Comparison of ENCODE assay signal across 8 cellular contexts in genomic region chr2:32165027-32165347, GRCh38. TPM values are rescaled to one million over a fixed set of nuclear protein-coding genes. Genes with fewer than 3 reads are reported as not detected.
DNase-seq lines count a peak whose midpoint lies in the region; ATAC-seq, FAIRE-seq and TF ChIP-seq lines count a peak whose summit lies in the region.
"Not testable (repeated sequence)": the region's sequence is repeated elsewhere in the genome, so short reads cannot be mapped to it uniquely, and the experiment has no call there.

No MANE protein-coding gene starts in this region.

- H3K23me2 ChIP-seq in H1 (ENCODE audit: low read depth, low read length), result not testable (repeated sequence)

- not testable (repeated sequence) for FAIRE-seq in H1 (lab: Jason Lieb, UNC)

- not testable (repeated sequence) for H2AFZ ChIP-seq in H1 (ENCODE audit: low read length)
- H2AFZ ChIP-seq in neural progenitor cell (replicated peaks), result peak overlapping the region; percentile 86

- not testable (repeated sequence) for H3K4me1 ChIP-seq in H1 (replicated peaks in 1 of 4; ENCODE audit: control insufficient read depth in 3 of 4, insufficient read depth in 4 of 4, low read length in 3 of 4); testis
- peaks cover 12% of the 10 kb centered on the region for H3K4me1 ChIP-seq in neural progenitor cell

- TF ChIP-seq RAD21 in H1 (IDR thresholded peaks at IDR 0.05 in 1 of 2, conservative IDR thresholded peaks at IDR 0.05 in 1 of 2; ENCODE audit: low read depth in 2 of 2, low read length in 2 of 2), result not testable (repeated sequence)

- peak; percentile 42 for DNase-seq in DMS53 (lab: John Stamatoyannopoulos, UW)
- DNase-seq in RPMI7951 (ENCODE audit: low read depth), result peak; percentile 8
- not testable (repeated sequence) for DNase-seq in activated naive CD4-positive, alpha-beta T cell treated with anti-CD3 and anti-CD28 coated beads, Interleukin-2, amount 50 U/mL, for 72 hours (ENCODE audit: low spot score in 2 of 2); H1 (ENCODE audit: low read depth in 1 of 2, low spot score in 2 of 2); neural progenitor cell (ENCODE audit: low spot score); testis

- H2BK12ac ChIP-seq in H1 (ENCODE audit: low read depth, low read length), result not testable (repeated sequence)

- TF ChIP-seq CTCF in H1 (IDR thresholded peaks at IDR 0.05; ENCODE audit: control extremely low read depth in 1 of 3, insufficient read depth in 1 of 3, low read depth in 1 of 3, low read length in 3 of 3); neural progenitor cell (IDR thresholded peaks at IDR 0.05); testis (IDR thresholded peaks at IDR 0.05): not testable (repeated sequence)

- peaks cover 24 to 32% of the 10 kb centered on the region in 2 donors for H3K36me3 Mint-ChIP-seq in activated naive CD4-positive, alpha-beta T cell treated with anti-CD3 and anti-CD28 coated beads, Interleukin-2, amount 50 U/mL, for 72 hours
- H3K36me3 Mint-ChIP-seq in neural progenitor cell, result not testable (repeated sequence)

- peaks cover 0 to 31% of the 10 kb centered on the region in 2 experiments; a peak in 2 of 4 replicates for H3K79me2 ChIP-seq in H1 (ENCODE audit: control insufficient read depth in 1 of 2, insufficient read depth in 2 of 2, low read length in 2 of 2)
- H3K79me2 ChIP-seq in neural progenitor cell (ENCODE audit: low read depth), result peaks cover 56% of the 10 kb centered on the region

- H3K4me3 ChIP-seq in H1 (ENCODE audit: extremely low read depth in 1 of 4, insufficient read depth in 2 of 4, low read depth in 3 of 4, low read length in 4 of 4) (peak overlapping the region; percentile 74 to 98 (median 94)), iPS-18c (ENCODE audit: insufficient read depth, low read depth, low read length) (peak overlapping the region; percentile 91; the same call in 1 of the 2 replicates), neural progenitor cell (peak overlapping the region; percentile 78), testis (peak overlapping the region; percentile 80 to 84)

- H4K20me1 ChIP-seq in H1 (replicated peaks in 1 of 2; ENCODE audit: control insufficient read depth in 1 of 2, insufficient read depth in 2 of 2, low read length in 2 of 2); neural progenitor cell (ENCODE audit: low read depth): not testable (repeated sequence)

- not testable (repeated sequence) for H2BK20ac ChIP-seq in H1 (ENCODE audit: low read length)

- CTCF ChIA-PET in H1 (lab: Charles Lee; ENCODE audit: partially characterized antibody), result interaction anchor here (1.3 kb wide), 1 partner anchor 210 kb away, joined by 3 read pairs; no protein-coding TSS in a partner anchor

- H3K23ac ChIP-seq in H1 (ENCODE audit: insufficient read length), result not testable (repeated sequence)

- H4K5ac ChIP-seq in H1 (ENCODE audit: insufficient read length, low read depth, low read length), result not testable (repeated sequence)

- not testable (repeated sequence) for H4K8ac ChIP-seq in H1 (ENCODE audit: extremely low read depth, insufficient read depth, low read length)

- not testable (repeated sequence) for H3K56ac ChIP-seq in H1 (replicated peaks; ENCODE audit: insufficient read length, low read depth, low read length)

- H3K9ac ChIP-seq in H1 (replicated peaks in 1 of 4; ENCODE audit: extremely low read depth in 1 of 4, low read depth in 3 of 4, low read length in 3 of 4), result peak overlapping the region in 2 of 4 experiments; percentile 60 to 80; a peak in 4 of 7 replicates
- not testable (repeated sequence) for H3K9ac ChIP-seq in neural progenitor cell

- 10% methylated on average over 13 of the region's 13 CpGs; no CpG with 5 or more reads in 1 of the 2 experiments for WGBS in H1 (ENCODE audit: extremely low coverage in 1 of 2, insufficient coverage in 1 of 2, insufficient read length in 1 of 2, insufficient replicate concordance in 2 of 2, low coverage in 1 of 2, low lambda C conversion rate in 2 of 2, missing lambda C conversion rate in 1 of 2), 2 experiments
- WGBS in testis, 2 donors, result 4 to 5% methylated on average over 13 of the region's 13 CpGs

- peak; percentile 4 for ATAC-seq in HG03039 (IDR thresholded peaks at IDR 0.05; ENCODE audit: unreplicated experiment)
- peak; percentile 16 to 30 for ATAC-seq in activated naive CD4-positive, alpha-beta T cell treated with anti-CD3 and anti-CD28 coated beads, Interleukin-2, amount 50 U/mL, for 72 hours

- not testable (repeated sequence) for H3K4ac ChIP-seq in H1 (replicated peaks; ENCODE audit: insufficient read length, low read depth, low read length)

- not testable (repeated sequence) for H2BK5ac ChIP-seq in H1 (ENCODE audit: low read depth, low read length)

- not testable (repeated sequence) for H3K27ac ChIP-seq in H1 (ENCODE audit: low read depth, low read length); neural progenitor cell
- peak overlapping the region; percentile 75 to 81 for H3K27ac ChIP-seq in testis

- H3F3A ChIP-seq in neural progenitor cell (ENCODE audit: low read depth), result not testable (repeated sequence)

- H3K27me3 Mint-ChIP-seq in neural progenitor cell (ENCODE audit: insufficient read depth, low read depth), result not testable (repeated sequence)

- peak overlapping the region; percentile 99 for H3K27ac Mint-ChIP-seq in activated naive CD4-positive, alpha-beta T cell treated with anti-CD3 and anti-CD28 coated beads, Interleukin-2, amount 50 U/mL, for 72 hours
- peak overlapping the region; percentile 98 for H3K27ac Mint-ChIP-seq in neural progenitor cell

- not testable (repeated sequence) for TF ChIP-seq EP300 in H1 (IDR thresholded peaks at IDR 0.05; ENCODE audit: borderline replicate concordance in 1 of 2, low read depth in 2 of 2, low read length in 2 of 2)

- H3K4me1 Mint-ChIP-seq in neural progenitor cell, result peaks cover 19% of the 10 kb centered on the region

- not testable (repeated sequence) for H2BK120ac ChIP-seq in H1 (replicated peaks; ENCODE audit: low read depth, low read length)

- H3K14ac ChIP-seq in H1 (ENCODE audit: insufficient read length), result not testable (repeated sequence)

- TF ChIP-seq POLR2A in H1 (IDR thresholded peaks at IDR 0.05; ENCODE audit: control extremely low read depth in 1 of 2, low read depth in 2 of 2, low read length in 2 of 2); testis (IDR thresholded peaks at IDR 0.05): not testable (repeated sequence)

- peak overlapping the region; percentile 96 for H3K4me3 Mint-ChIP-seq in neural progenitor cell

- not testable (repeated sequence) for H3K27me3 ChIP-seq in H1 (replicated peaks in 1 of 4; ENCODE audit: control insufficient read depth in 3 of 4, extremely low read depth in 1 of 4, insufficient read depth in 3 of 4, low read length in 3 of 4); neural progenitor cell; testis

- H2AK5ac ChIP-seq in H1 (ENCODE audit: low read depth, low read length), result not testable (repeated sequence)

- not testable (repeated sequence) for H3K9me3 Mint-ChIP-seq in activated naive CD4-positive, alpha-beta T cell treated with anti-CD3 and anti-CD28 coated beads, Interleukin-2, amount 50 U/mL, for 72 hours; neural progenitor cell

- H3K79me1 ChIP-seq in H1 (ENCODE audit: low read depth, low read length), result not testable (repeated sequence)

- not testable (repeated sequence) for H3K18ac ChIP-seq in H1 (ENCODE audit: extremely low read depth, low read length)

- H2BK15ac ChIP-seq in H1 (ENCODE audit: low read length), result not testable (repeated sequence)

- not testable (repeated sequence) for H3K9me3 ChIP-seq in H1 (ENCODE audit: insufficient read depth in 2 of 2, low read depth in 1 of 2, low read length in 1 of 2); iPS-18c (ENCODE audit: control insufficient read depth, insufficient read depth, low read length); neural progenitor cell (ENCODE audit: low read depth); testis

- H4K91ac ChIP-seq in H1 (replicated peaks; ENCODE audit: insufficient read length, low read length), result not testable (repeated sequence)

- H3K4me2 ChIP-seq in H1 (ENCODE audit: insufficient read depth in 1 of 2, low read depth in 2 of 2, low read length in 2 of 2) (peak overlapping the region; percentile 20 to 63), neural progenitor cell (peak overlapping the region; percentile 91)

- intact Hi-C loops in testis (cut with DNase I; ENCODE audit: low total_unique reads), result not testable (repeated sequence)

- POLR2A ChIA-PET in H1 (lab: Charles Lee; ENCODE audit: partially characterized antibody), result interaction anchor here (0.9 to 2.0 kb wide), 9 partner anchors 8 to 191 kb away, joined by 3 to 11 read pairs (median 7); partner anchors contain the start of gene DPY30

- H3K36me3 ChIP-seq in H1 (ENCODE audit: control insufficient read depth in 2 of 4, insufficient read depth in 4 of 4, low read length in 3 of 4); neural progenitor cell; testis (ENCODE audit: low read depth, missing control alignments): not testable (repeated sequence)

RNA-seq across cellular contexts. Expression of gene SLC30A6, which starts 0.7 kb away (rescaled TPM):
- total RNA-seq in RPMI7951 (2014; rRNA removed; shearing (Covaris generic)), result 28.8 and 34.1 TPM in 2 replicates
- total RNA-seq in activated naive CD4-positive, alpha-beta T cell treated with anti-CD3 and anti-CD28 coated beads, Interleukin-2, amount 50 U/mL, for 72 hours, result 10 to 100 TPM; 11.5 to 19.1 TPM
- total RNA-seq in H1 (2021; fragmentation: NEBNext Ultra II Directional; extraction: Animal tissue kit (Norgen Biotek cat#: 25700)), result 27.4 and 27.9 TPM in 2 replicates
- 10.9 and 16.5 TPM in 2 replicates for polyA plus RNA-seq in H1 (2011; rRNA removed)
- 18.1 TPM for polyA plus RNA-seq in H1 (2011; cell fraction: cytosol; rRNA removed)
- polyA plus RNA-seq in H1 (2011; cell fraction: nucleus; rRNA removed), result 6.2 TPM
- polyA plus RNA-seq in H1 (2012, experiment 1 of 2), result 9.0 to 12.9 TPM (median 10.5 TPM) in 4 replicates
- 1.2 TPM for polyA plus RNA-seq in H1 (2012, experiment 2 of 2)
- polyA plus RNA-seq in H1 (2013, experiment 1 of 2), result 23.2 TPM
- polyA plus RNA-seq in H1 (2013, experiment 2 of 2), result 29.1 TPM
- 29.9 and 40.0 TPM in 2 replicates for polyA minus RNA-seq in H1 (2011; rRNA and poly(A)+ RNA removed)
- polyA minus RNA-seq in H1 (2011; cell fraction: cytosol; rRNA and poly(A)+ RNA removed), result 16.7 TPM
- 18.6 TPM for polyA minus RNA-seq in H1 (2011; cell fraction: nucleus; rRNA and poly(A)+ RNA removed)
- total RNA-seq in neural progenitor cell (ENCODE audit: low replicate concordance), result 32.3 and 42.7 TPM in 2 replicates
- 10 to 100 TPM; 19.1 to 23.1 TPM for total RNA-seq in testis
- polyA plus RNA-seq in testis (ENCODE audit: insufficient read depth, low read depth, low replicate concordance), result 11.8 TPM
